1 cellular context compared by ENCODE assay signal in genomic region chr4:118280501-118281218, GRCh38.
A peak's percentile ranks its signal among the peaks of the same experiment; 100 is the strongest.
TF ChIP-seq lines count a peak whose summit lies in the region.

No MANE protein-coding gene starts in this region.

TF ChIP-seq in GM23338, 12 proteins besides CTCF, POLR2A, EP300 and RAD21 (continued from another document):
- TF ChIP-seq ZNF462 (CRISPR knock-in tag; IDR thresholded peaks at IDR 0.05) (no peak), JUNB (IDR thresholded peaks at IDR 0.05; ENCODE audit: unreplicated experiment) (no peak), STAT1 (IDR thresholded peaks at IDR 0.05; ENCODE audit: unreplicated experiment) (no peak), EZH2 (IDR thresholded peaks at IDR 0.05; ENCODE audit: low read depth, unreplicated experiment) (no peak), POLR2AphosphoS5 (IDR thresholded peaks at IDR 0.05; ENCODE audit: low read depth) (peak; percentile 65), ETS1 (IDR thresholded peaks at IDR 0.05) (no peak)
